Comparison of ENCODE assay signal across 18 cellular contexts in genomic region chr12:43309845-43310405, GRCh38.
DNase-seq lines count a peak whose midpoint lies in the region; TF ChIP-seq lines count a peak whose summit lies in the region.
"Had no signal": no experiment of that assay in that cellular context is flagged by ENCODE, and none has a peak within 500 bp of the region (broad histone marks: within the 10 kb centered on the region; RNA-seq: fewer than 3 reads in every experiment).

No MANE protein-coding gene starts in this region.

- no peaks in the 10 kb centered on the region for H3K27me3 ChIP-seq in effector memory CD4-positive, alpha-beta T cell (replicated peaks; ENCODE audit: control insufficient read depth, insufficient read depth, low read length, poor library complexity, severe bottlenecking)

- H3K4me1 ChIP-seq in effector memory CD4-positive, alpha-beta T cell (ENCODE audit: control insufficient read depth, insufficient read depth, low read length, poor library complexity, severe bottlenecking): no peaks in the 10 kb centered on the region

- H3K36me3 ChIP-seq in effector memory CD4-positive, alpha-beta T cell (ENCODE audit: control insufficient read depth, insufficient read depth, low read length): no peaks in the 10 kb centered on the region

- no peak overlapping the region for H3K4me3 ChIP-seq in astrocyte of the spinal cord (ENCODE audit: low read depth, low read length)
- no peak overlapping the region for H3K4me3 ChIP-seq in effector memory CD4-positive, alpha-beta T cell (ENCODE audit: insufficient read depth, low read depth, low read length, poor library complexity, severe bottlenecking)

- no peaks in the 10 kb centered on the region for H3K9me3 ChIP-seq in effector memory CD4-positive, alpha-beta T cell (ENCODE audit: control insufficient read depth, low read length)

- DNase-seq in EH (ENCODE audit: low read depth) (peak; percentile 98), LHCN-M2 (ENCODE audit: low read depth) (peak; percentile 90), astrocyte of the spinal cord (ENCODE audit: low read depth, low spot score) (peak; percentile 88), myocyte (ENCODE audit: low read depth) (peak; percentile 76), HK-2 (ENCODE audit: unreplicated experiment) (no peak), HPDE6-E6E7 (ENCODE audit: extremely low spot score) (no peak), NCI-H187 treated with DMSO at 0.1 percent for 48 hours (lab: John Stamatoyannopoulos, UW) (no peak)
- no peak for DNase-seq in effector memory CD4-positive, alpha-beta T cell
- DNase-seq: activated CD4-positive, alpha-beta T cell treated with anti-CD3 and anti-CD28 coated beads, Interleukin-2, amount 10 ng/mL, durations not matched to agents 7 days and 5 days; activated T-cell treated with anti-CD3 and anti-CD28 coated beads for 4 hours; cerebellar nuclear complex; DMS153; glutamatergic neuron; mesendoderm; NCI-H446 treated with DMSO at 0.1 percent for 48 hours; retina; stimulated activated CD4-positive, alpha-beta T cell treated with anti-CD3 and anti-CD28 coated beads, Interleukin-1b, Interleukin-23, amount 100 ng/mL, for 48 hours had no signal

- no peak overlapping the region for H3K27ac ChIP-seq in effector memory CD4-positive, alpha-beta T cell (ENCODE audit: insufficient read depth, low read length, poor library complexity, severe bottlenecking)
- H3K27ac ChIP-seq: C4-2B had no signal

- TF ChIP-seq CTCF in astrocyte of the spinal cord (IDR thresholded peaks at IDR 0.05; ENCODE audit: low read depth, low read length): no peak

- in situ Hi-C loops in astrocyte of the spinal cord (cut with HindIII; ENCODE audit: low sequenced_read_pairs): no loop called here

Comparison
In these comparisons a context has a peak if more than half of its experiments do, and no peak if none do; other contexts are left out.
1. DNase-seq: peak in EH (single experiment), LHCN-M2 (single experiment), astrocyte of the spinal cord (single experiment) and myocyte (single experiment); none in HK-2 (single experiment), HPDE6-E6E7 (single experiment), effector memory CD4-positive, alpha-beta T cell (0 of 3) and NCI-H187 treated with DMSO at 0.1 percent for 48 hours (single experiment).